ENCODE assay signal across 29 cellular contexts in the genomic region with DNA sequence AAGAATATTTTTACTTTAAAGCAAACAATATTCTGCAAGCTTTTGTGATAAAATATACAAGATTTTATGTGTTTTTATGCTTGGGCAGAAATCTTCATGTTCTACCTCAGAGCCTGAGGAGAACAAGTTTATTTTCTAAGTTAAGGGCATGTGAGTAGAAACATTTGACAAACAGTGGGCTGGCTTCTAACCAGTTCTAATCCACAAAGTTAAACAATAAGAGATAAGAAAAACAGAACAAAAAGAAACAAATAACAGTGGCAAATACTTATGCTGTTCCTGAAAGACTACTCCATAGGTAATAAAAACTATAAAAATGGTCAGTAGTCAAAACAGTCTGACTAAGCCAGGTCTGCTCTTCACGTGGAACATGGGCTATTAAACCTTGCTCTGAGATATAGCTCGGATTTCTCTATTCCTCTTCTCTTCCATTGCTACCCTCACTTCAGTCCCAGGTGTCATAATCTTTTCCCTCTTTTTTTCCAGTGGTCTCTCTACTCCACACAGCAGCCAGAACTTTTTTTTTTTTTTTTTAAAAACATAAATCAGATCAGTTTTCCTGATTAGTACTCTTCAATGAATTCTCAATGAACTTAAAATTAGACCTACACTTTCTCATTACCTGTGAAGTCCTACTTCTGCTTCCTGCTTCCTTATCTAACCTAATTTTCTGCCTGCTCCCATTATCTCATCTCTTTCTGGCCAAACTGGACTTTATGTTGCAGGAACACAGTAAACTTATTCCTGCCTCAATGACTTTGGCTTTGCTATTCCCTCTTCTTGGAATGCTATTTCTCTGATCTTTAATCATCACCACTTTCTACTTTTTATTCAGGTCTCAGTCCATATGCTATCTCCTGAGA.
"Had no signal": no experiment of that assay in that cellular context is flagged by ENCODE, and none has a peak within 500 bp of the region (broad histone marks: within the 10 kb centered on the region; RNA-seq: fewer than 3 reads in every experiment).

No MANE protein-coding gene starts in this region.

- H2AFZ ChIP-seq: parathyroid adenoma had no signal

- H3K9me3 Mint-ChIP-seq: activated B cell treated with CpG ODN at 0.5 μM for 24 hours; central memory CD8-positive, alpha-beta T cell; neural crest cell; type B pancreatic cell had no signal

- H3K27me3 Mint-ChIP-seq: activated B cell treated with CpG ODN at 0.5 μM for 24 hours; activated naive CD8-positive, alpha-beta T cell; central memory CD8-positive, alpha-beta T cell; naive thymus-derived CD8-positive, alpha-beta T cell; type B pancreatic cell had no signal

- H3K36me3 ChIP-seq: adrenal gland, ascending aorta, gastrocnemius medialis, spleen, uterus had no signal

- H3K9ac ChIP-seq: parathyroid adenoma had no signal

- H3K36me3 Mint-ChIP-seq: activated naive CD8-positive, alpha-beta T cell; naive thymus-derived CD8-positive, alpha-beta T cell; type B pancreatic cell had no signal

- H3K79me2 ChIP-seq: parathyroid adenoma had no signal

- H3K4me1 Mint-ChIP-seq: activated B cell treated with CpG ODN at 0.5 μM for 24 hours; central memory CD8-positive, alpha-beta T cell; naive thymus-derived CD8-positive, alpha-beta T cell; neural crest cell had no signal

- H3K27me3 ChIP-seq: adrenal gland, ascending aorta, gastrocnemius medialis, spleen, testis, uterus had no signal

- H3K27ac Mint-ChIP-seq: activated B cell treated with CpG ODN at 0.5 μM for 24 hours; activated naive CD8-positive, alpha-beta T cell; naive thymus-derived CD8-positive, alpha-beta T cell; type B pancreatic cell had no signal

- H3K4me3 ChIP-seq: adrenal gland, ascending aorta, gastrocnemius medialis, spleen, testis, uterus had no signal

- FAIRE-seq: bronchial epithelial cell, colon, islet of Langerhans had no signal

- H3K27ac ChIP-seq: adrenal gland, ascending aorta, gastrocnemius medialis, parathyroid adenoma, spleen, testis, uterus had no signal

- H3K4me1 ChIP-seq: adrenal gland, ascending aorta, gastrocnemius medialis, parathyroid adenoma, spleen, testis, uterus had no signal

- DNase-seq: activated B cell treated with CpG ODN at 0.5 μM for 24 hours; activated CD4-positive, alpha-beta T cell treated with anti-CD3 and anti-CD28 coated beads, Interleukin-2, amount 50 U/mL, for 4 hours; activated effector memory CD4-positive, alpha-beta T cell treated with Interleukin-2 at 50 U/mL for 16 hours; activated naive CD4-positive, alpha-beta T cell treated with Interleukin-2 at 50 U/mL for 16 hours; activated T-cell treated with anti-CD3 and anti-CD28 coated beads for 4 hours; adrenal gland; dermis blood vessel endothelial cell; effector CD4-positive, alpha-beta T cell; gastrocnemius medialis; glutamatergic neuron; mammary epithelial cell; naive thymus-derived CD8-positive, alpha-beta T cell; nucleus accumbens; spleen; stimulated activated naive CD8-positive, alpha-beta T cell treated with anti-CD3 and anti-CD28 coated beads, Interleukin-15, Interleukin-2, amounts not matched to agents 100 U/mL and 50 U/mL, for 24 hours; T-helper 2 cell; testis; uterus had no signal

- H3K9me3 ChIP-seq: adrenal gland, ascending aorta, gastrocnemius medialis, spleen, testis, uterus had no signal

- H3K4me3 Mint-ChIP-seq: activated B cell treated with CpG ODN at 0.5 μM for 24 hours; activated naive CD8-positive, alpha-beta T cell; central memory CD8-positive, alpha-beta T cell; naive thymus-derived CD8-positive, alpha-beta T cell; neural crest cell; type B pancreatic cell had no signal

- ATAC-seq: gastrocnemius medialis; naive thymus-derived CD8-positive, alpha-beta T cell; right cardiac atrium; SK-N-SH treated with all-trans-retinoic acid at 6 μM for 48 hours; stimulated activated naive CD8-positive, alpha-beta T cell treated with anti-CD3 and anti-CD28 coated beads, Interleukin-15, Interleukin-2, amounts not matched to agents 100 U/mL and 50 U/mL, for 24 hours had no signal
